In genomic region chr2:80489718-80490117, GRCh38 we compare ENCODE assay signal across 20 cellular contexts.
A peak's percentile ranks its signal among the peaks of the same experiment; 100 is the strongest.
DNase-seq lines count a peak whose midpoint lies in the region; ATAC-seq and TF ChIP-seq lines count a peak whose summit lies in the region.
"Had no signal": no experiment of that assay in that cellular context is flagged by ENCODE, and none has a peak within 500 bp of the region (broad histone marks: within the 10 kb centered on the region; RNA-seq: fewer than 3 reads in every experiment).

No MANE protein-coding gene starts in this region.

- H2AFZ ChIP-seq in PC-3 (ENCODE audit: low read length), result no peak overlapping the region
- H2AFZ ChIP-seq in mesenchymal stem cell (ENCODE audit: low read depth, low read length), result no peak overlapping the region

- no peak overlapping the region for H3K18ac ChIP-seq in mesenchymal stem cell (ENCODE audit: low read depth in 1 of 2, low read length in 2 of 2)

- DNase-seq in EH (ENCODE audit: low read depth) (peak; percentile 62), PC-3 (peak; percentile 83), choroid plexus epithelial cell (ENCODE audit: low read depth) (peak; percentile 44), mesenchymal stem cell (peak; percentile 39), left colon (no peak), GM19240 (ENCODE audit: insufficient read length, low spot score) (no peak), DMS153 (lab: John Stamatoyannopoulos, UW) (no peak)
- DNase-seq: adrenal gland; H9; heart right ventricle; NCI-H1105 treated with DMSO at 0.1 percent for 48 hours; NCI-H524 treated with DMSO at 0.1 percent for 48 hours; posterior cingulate gyrus; SJCRH30; stimulated activated CD4-positive, alpha-beta T cell treated with anti-CD3 and anti-CD28 coated beads, Interleukin-2, amount 100 ng/mL, for 24 hours; WERI-Rb-1 had no signal

- ATAC-seq in PC-3 (peak; percentile 55), left colon (no peak), HG02678 (IDR thresholded peaks at IDR 0.05; ENCODE audit: unreplicated experiment) (no peak)
- ATAC-seq: stimulated activated effector memory CD8-positive, alpha-beta T cell treated with anti-CD3 and anti-CD28 coated beads, Interleukin-12 subunit alpha, Interleukin-12 subunit beta, amount 100 ng/mL, for 72 hours had no signal

- no CpG with 5 or more reads among the region's 3 CpGs for WGBS in mesenchymal stem cell

- intact Hi-C loops in PC-3 (cut with micrococcal nuclease) (no loop called here), left colon (cut with DNase I, micrococcal nuclease) (no loop called here)

- BruUV-seq in PC-3 (replicated peaks; lab: Mats Ljungman, UMichigan), result no TSS peak

- H2BK120ac ChIP-seq in mesenchymal stem cell (ENCODE audit: low read depth, low read length), result no peak overlapping the region

- H2AK5ac ChIP-seq in mesenchymal stem cell (ENCODE audit: low read length, severe bottlenecking), result no peak overlapping the region

- no peak overlapping the region for H4K8ac ChIP-seq in mesenchymal stem cell (ENCODE audit: low read length)

- no peak overlapping the region for H3K9ac ChIP-seq in PC-3 (ENCODE audit: low read length)
- H3K9ac ChIP-seq in mesenchymal stem cell (ENCODE audit: low read length), result peak overlapping the region; percentile 64
- H3K9ac ChIP-seq: BLaER1 had no signal

- H3K4ac ChIP-seq in mesenchymal stem cell (ENCODE audit: low read depth in 1 of 2, low read length in 2 of 2), result no peak overlapping the region

- no peak overlapping the region for H4K91ac ChIP-seq in mesenchymal stem cell (ENCODE audit: low read length)

- H3K79me1 ChIP-seq in mesenchymal stem cell (replicated peaks; ENCODE audit: low read length, poor library complexity, severe bottlenecking), result no peaks in the 10 kb centered on the region

- H3K9me3 ChIP-seq in PC-3 (ENCODE audit: low read length), result no peaks in the 10 kb centered on the region
- H3K9me3 ChIP-seq in mesenchymal stem cell (ENCODE audit: control insufficient read depth, low read length), result no peaks in the 10 kb centered on the region
- H3K9me3 ChIP-seq: adrenal gland, BLaER1, heart right ventricle, SJCRH30, vagina had no signal

- no peaks in the 10 kb centered on the region for H3K79me2 ChIP-seq in PC-3 (ENCODE audit: low read length)

- H3F3A ChIP-seq in PC-3 (ENCODE audit: low read length, unreplicated experiment), result no peaks in the 10 kb centered on the region

- H3K23ac ChIP-seq in mesenchymal stem cell (ENCODE audit: low read length in 2 of 2), result no peak overlapping the region

- H3K4me2 ChIP-seq in PC-3 (ENCODE audit: low read length) (peak overlapping the region; percentile 16), mesenchymal stem cell (ENCODE audit: low read length, poor library complexity, severe bottlenecking) (no peak overlapping the region)
- H3K4me2 ChIP-seq: BLaER1 had no signal

- no peaks in the 10 kb centered on the region for H3K27me3 ChIP-seq in PC-3 (ENCODE audit: low read length)
- H3K27me3 ChIP-seq in mesenchymal stem cell (ENCODE audit: control insufficient read depth in 1 of 2, insufficient read depth in 1 of 2, low read length in 2 of 2), result no peaks in the 10 kb centered on the region
- H3K27me3 ChIP-seq: adrenal gland, BLaER1, heart right ventricle, vagina had no signal

- no peak overlapping the region for H2BK15ac ChIP-seq in mesenchymal stem cell (ENCODE audit: low read depth, poor library complexity, severe bottlenecking)

- POLR2A ChIA-PET in PC-3 (lab: Charles Lee; ENCODE audit: unreplicated experiment), result no interaction called here

- peak overlapping the region; percentile 59 for H3K27ac ChIP-seq in PC-3 (ENCODE audit: low read length)
- H3K27ac ChIP-seq in mesenchymal stem cell (ENCODE audit: low read length, poor library complexity, severe bottlenecking), result no peak overlapping the region
- H3K27ac ChIP-seq: adrenal gland, BLaER1, SJCRH30, vagina, WERI-Rb-1 had no signal

- TF ChIP-seq CTCF in PC-3 (conservative IDR thresholded peaks at IDR 0.05; ENCODE audit: low read depth, low read length) (no peak), choroid plexus epithelial cell (conservative IDR thresholded peaks at IDR 0.05; ENCODE audit: low read depth, low read length) (no peak)

- no peak overlapping the region for H3K14ac ChIP-seq in mesenchymal stem cell (ENCODE audit: low read length in 2 of 2)

- H3K36me3 ChIP-seq in PC-3 (ENCODE audit: low read depth, low read length) (no peaks in the 10 kb centered on the region), mesenchymal stem cell (ENCODE audit: control insufficient read depth in 1 of 2, insufficient read depth in 2 of 2, low read depth in 1 of 2, low read length in 2 of 2) (no peaks in the 10 kb centered on the region)
- H3K36me3 ChIP-seq: adrenal gland, BLaER1, heart right ventricle, SJCRH30, vagina, WERI-Rb-1 had no signal

- H2BK12ac ChIP-seq in mesenchymal stem cell (ENCODE audit: low read length in 2 of 2), result no peak overlapping the region

- no peaks in the 10 kb centered on the region for H4K20me1 ChIP-seq in PC-3 (ENCODE audit: low read length)
- H4K20me1 ChIP-seq: BLaER1 had no signal

- CTCF ChIA-PET in PC-3 (lab: Charles Lee), result no interaction called here

- H3K4me1 ChIP-seq in PC-3 (ENCODE audit: insufficient read depth, low read length), result peaks cover 13% of the 10 kb centered on the region
- no peaks in the 10 kb centered on the region for H3K4me1 ChIP-seq in mesenchymal stem cell (ENCODE audit: control insufficient read depth, insufficient read depth, low read depth, low read length)
- H3K4me1 ChIP-seq: adrenal gland, BLaER1, heart right ventricle, SJCRH30, vagina had no signal

- no peak overlapping the region for H3K4me3 ChIP-seq in PC-3 (ENCODE audit: low read length)
- no peak overlapping the region for H3K4me3 ChIP-seq in choroid plexus epithelial cell (ENCODE audit: low read depth, low read length)
- no peak overlapping the region for H3K4me3 ChIP-seq in mesenchymal stem cell (ENCODE audit: insufficient read depth in 1 of 2, low read depth in 1 of 2, low read length in 2 of 2)
- H3K4me3 ChIP-seq: adrenal gland, BLaER1, heart right ventricle, SJCRH30, vagina had no signal

- no peak overlapping the region for H2BK5ac ChIP-seq in mesenchymal stem cell (ENCODE audit: low read depth, low read length, poor library complexity, severe bottlenecking)

- no peaks in the 10 kb centered on the region for H3K9me2 ChIP-seq in PC-3 (replicated peaks; ENCODE audit: low read length)

Comparison
In these comparisons a context has a peak if more than half of its experiments do, and no peak if none do; other contexts are left out.
1. DNase-seq: peak in EH (single experiment), PC-3 (single experiment), choroid plexus epithelial cell (single experiment) and mesenchymal stem cell (single experiment); none in left colon (0 of 2), GM19240 (single experiment) and DMS153 (single experiment).